ENCODE assay signal across 8 cellular contexts in genomic region chr3:57692404-57693191, GRCh38. TPM values are rescaled to one million over a fixed set of nuclear protein-coding genes. Genes with fewer than 3 reads are reported as not detected.
DNase-seq lines count a peak whose midpoint lies in the region; ATAC-seq and TF ChIP-seq lines count a peak whose summit lies in the region.

TSS of gene DENND6A (minus strand) at chr3:57693077. CDS start at chr3:57693018, 59 bp downstream.

- H3K4me3 Mint-ChIP-seq in natural killer cell treated with Interleukin-12 subunit alpha and Interleukin-12 subunit beta and Interleukin-15 and Interleukin-18, amount 100 ng/mL, for 72 hours, result peak within 1 kb of the TSS; percentile 87

- H3K27me3 ChIP-seq in RWPE2 (ENCODE audit: insufficient read depth, poor library complexity, severe bottlenecking), result no peaks in the 10 kb centered on the region

- H3K9me3 ChIP-seq in RWPE2 (ENCODE audit: severe bottlenecking), result no peaks in the 10 kb centered on the region

- TF ChIP-seq CTCF in LNCaP clone FGC (IDR thresholded peaks at IDR 0.05; ENCODE audit: control insufficient read depth, extremely low read depth, insufficient read depth) (no peak), RWPE2 (IDR thresholded peaks at IDR 0.05; ENCODE audit: poor library complexity, severe bottlenecking) (no peak)

- H3K36me3 Mint-ChIP-seq in natural killer cell treated with Interleukin-12 subunit alpha and Interleukin-12 subunit beta and Interleukin-15 and Interleukin-18, amount 100 ng/mL, for 72 hours, result no peaks in the 10 kb centered on the region

- H3K36me3 ChIP-seq in RWPE2 (ENCODE audit: low read depth), result peaks cover 5% of the 10 kb centered on the region; the same call in 1 of the 2 replicates

- H3K4me1 Mint-ChIP-seq in natural killer cell treated with Interleukin-12 subunit alpha and Interleukin-12 subunit beta and Interleukin-15 and Interleukin-18, amount 100 ng/mL, for 72 hours (ENCODE audit: low read depth in 2 of 2), result peaks cover 26 to 31% of the 10 kb centered on the region in 2 donors

- peak; percentile 94 for DNase-seq in EL
- peak; percentile 78 for DNase-seq in GOT3 (lab: John Stamatoyannopoulos, UW)
- peak; percentile 77 for DNase-seq in LNCaP clone FGC (ENCODE audit: low read depth)
- DNase-seq in RWPE2 (ENCODE audit: low spot score), result peak; percentile 95
- DNase-seq in activated T-helper 9 cell treated with anti-CD3 and anti-CD28 coated beads, Interleukin-2, amount 50 U/mL, for 16 hours (ENCODE audit: low read depth), result peak; percentile 94
- DNase-seq in fibroblast of peridontal ligament (ENCODE audit: extremely low read depth), result peak; percentile 84
- peak; percentile 98 for DNase-seq in natural killer cell treated with Interleukin-12 subunit alpha and Interleukin-12 subunit beta and Interleukin-15 and Interleukin-18, amount 100 ng/mL, for 72 hours (ENCODE audit: low spot score)
- peak; percentile 93 for DNase-seq in stimulated activated naive CD4-positive, alpha-beta T cell treated with Interleukin-2 at 50 U/mL for 16 hours (lab: John Stamatoyannopoulos, UW)

- peak; percentile 77 for ATAC-seq in RWPE2 (ENCODE audit: low read depth)
- ATAC-seq in natural killer cell treated with Interleukin-12 subunit alpha and Interleukin-12 subunit beta and Interleukin-15 and Interleukin-18, amount 100 ng/mL, for 72 hours, result peak; percentile 93 to 95

- H3K4me3 ChIP-seq in LNCaP clone FGC (ENCODE audit: low read depth, low read length) (peak within 1 kb of the TSS; percentile 82), RWPE2 (ENCODE audit: severe bottlenecking) (peak within 1 kb of the TSS; percentile 65)

- H3K9me3 Mint-ChIP-seq in natural killer cell treated with Interleukin-12 subunit alpha and Interleukin-12 subunit beta and Interleukin-15 and Interleukin-18, amount 100 ng/mL, for 72 hours, result no peaks in the 10 kb centered on the region

- peak within 1 kb of the TSS; percentile 95 to 98 for H3K27ac Mint-ChIP-seq in natural killer cell treated with Interleukin-12 subunit alpha and Interleukin-12 subunit beta and Interleukin-15 and Interleukin-18, amount 100 ng/mL, for 72 hours

- H3K4me1 ChIP-seq in RWPE2 (ENCODE audit: insufficient read depth, poor library complexity, severe bottlenecking), result peaks cover 30% of the 10 kb centered on the region

- no peaks in the 10 kb centered on the region for H3K27me3 Mint-ChIP-seq in natural killer cell treated with Interleukin-12 subunit alpha and Interleukin-12 subunit beta and Interleukin-15 and Interleukin-18, amount 100 ng/mL, for 72 hours

- peak within 1 kb of the TSS; percentile 92 for H3K27ac ChIP-seq in RWPE2 (ENCODE audit: poor library complexity, severe bottlenecking)

RNA-seq across cellular contexts. Expression of gene DENND6A, which starts in this region (rescaled TPM):
- 10 to 100 TPM; 19.2 to 28.6 TPM for total RNA-seq in natural killer cell treated with Interleukin-12 subunit alpha and Interleukin-12 subunit beta and Interleukin-15 and Interleukin-18, amount 100 ng/mL, for 72 hours

Comparison
In these comparisons a context has a peak if more than half of its experiments do, and no peak if none do; other contexts are left out.
1. Peak in every context shown above with its lines: DNase-seq, ATAC-seq, H3K4me3 ChIP-seq and H3K27ac ChIP-seq.